Comparison of ENCODE assay signal across 8 cellular contexts in genomic region chr12:26126340-26127284, GRCh38. TPM values are rescaled to one million over a fixed set of nuclear protein-coding genes. Genes with fewer than 3 reads are reported as not detected.
DNase-seq lines count a peak whose midpoint lies in the region; ATAC-seq and TF ChIP-seq lines count a peak whose summit lies in the region.

No MANE protein-coding gene starts in this region.

- H3K36me3 Mint-ChIP-seq in activated T-cell treated with anti-CD3 and anti-CD28 coated beads, Interleukin-2, amount 50 U/mL, for 72 hours (ENCODE audit: insufficient read depth in 2 of 2) = no peaks in the 10 kb centered on the region

- in situ Hi-C loops in transverse colon (cut with MboI; ENCODE audit: low pct_ligation_motif_present in 1 of 4, low pct_unique_long_range_greater_than_20kb in 1 of 4, low sequenced_read_pairs in 3 of 4) = no loop called here

- TF ChIP-seq EP300 in transverse colon (IDR thresholded peaks at IDR 0.05; ENCODE audit: low read depth) = no peak

- peak; percentile 29 for TF ChIP-seq POLR2A in transverse colon (IDR thresholded peaks at IDR 0.05)

- H3K27ac ChIP-seq in muscle layer of duodenum (ENCODE audit: low read length) (peak overlapping the region; percentile 87), transverse colon (peak overlapping the region; percentile 86 to 96 (median 90))

- H3K27ac Mint-ChIP-seq in activated T-cell treated with anti-CD3 and anti-CD28 coated beads, Interleukin-2, amount 50 U/mL, for 72 hours = no peak overlapping the region

- H3K27me3 Mint-ChIP-seq in activated T-cell treated with anti-CD3 and anti-CD28 coated beads, Interleukin-2, amount 50 U/mL, for 72 hours (ENCODE audit: low read depth) = peaks cover 79% of the 10 kb centered on the region

- H3K36me3 ChIP-seq in muscle layer of duodenum (ENCODE audit: control insufficient read depth in 1 of 2, insufficient read depth in 2 of 2, low read length in 2 of 2) = no peaks in the 10 kb centered on the region
- no peaks in the 10 kb centered on the region for H3K36me3 ChIP-seq in transverse colon

- intact Hi-C loops in transverse colon (cut with DNase I; ENCODE audit: low total_unique reads) = no loop called here

- H3K27me3 ChIP-seq in muscle layer of duodenum (ENCODE audit: low read depth, low read length) (peaks cover 20% of the 10 kb centered on the region), transverse colon (peaks cover 36% of the 10 kb centered on the region)

- H3K4me1 Mint-ChIP-seq in activated T-cell treated with anti-CD3 and anti-CD28 coated beads, Interleukin-2, amount 50 U/mL, for 72 hours (ENCODE audit: low read depth) = peaks cover 40% of the 10 kb centered on the region

- TF ChIP-seq CTCF in GM10266 (IDR thresholded peaks at IDR 0.05; ENCODE audit: control insufficient read depth, insufficient read depth, low read depth, missing control alignments) (peak; percentile 6), fibroblast of pulmonary artery (IDR thresholded peaks at IDR 0.05; ENCODE audit: low read length, missing control alignments) (no peak), transverse colon (IDR thresholded peaks at IDR 0.05) (peak in 3 of 5 experiments; percentile 7 to 21 (median 11))

- H3K9me3 ChIP-seq in muscle layer of duodenum (ENCODE audit: control insufficient read depth in 1 of 2, low read length in 2 of 2) (no peaks in the 10 kb centered on the region), transverse colon (no peaks in the 10 kb centered on the region)

- peak overlapping the region; percentile 82 to 93 for H3K4me3 Mint-ChIP-seq in activated T-cell treated with anti-CD3 and anti-CD28 coated beads, Interleukin-2, amount 50 U/mL, for 72 hours

- WGBS in transverse colon (ENCODE audit: low coverage in 1 of 2), 2 donors = 5 to 34% methylated on average over 8 to 56 of the region's 60 CpGs

- H3K4me1 ChIP-seq in muscle layer of duodenum (ENCODE audit: control insufficient read depth in 1 of 2, insufficient read depth in 2 of 2, low read length in 2 of 2) = peaks cover 6 to 11% of the 10 kb centered on the region in 2 donors
- peaks cover 6 to 41% (median 26%) of the 10 kb centered on the region in 4 donors for H3K4me1 ChIP-seq in transverse colon

- peak overlapping the region; percentile 71 for H3K4me3 ChIP-seq in fibroblast of pulmonary artery (replicated peaks; ENCODE audit: low read depth, low read length)
- H3K4me3 ChIP-seq in muscle layer of duodenum (ENCODE audit: low read depth in 1 of 2, low read length in 2 of 2) = peak overlapping the region; percentile 66 to 79
- H3K4me3 ChIP-seq in transverse colon = peak overlapping the region; percentile 25 to 72 (median 49)

- H3K9me3 Mint-ChIP-seq in activated T-cell treated with anti-CD3 and anti-CD28 coated beads, Interleukin-2, amount 50 U/mL, for 72 hours = no peaks in the 10 kb centered on the region

- DNase-seq in A172 (ENCODE audit: low spot score) (peak; percentile 46), GM10266 (ENCODE audit: extremely low spot score) (peak; percentile 70), NCI-H446 (lab: John Stamatoyannopoulos, UW) (peak; percentile 44 to 82), fibroblast of pulmonary artery (ENCODE audit: low read depth) (peak; percentile 83), transverse colon (peak; percentile 87)
- peak; percentile 43 to 53 for DNase-seq in activated T-cell treated with anti-CD3 and anti-CD28 coated beads, Interleukin-2, amount 50 U/mL, for 72 hours

- ATAC-seq in HG02852 (IDR thresholded peaks at IDR 0.05; ENCODE audit: unreplicated experiment) = peak; percentile 43
- ATAC-seq in activated T-cell treated with anti-CD3 and anti-CD28 coated beads, Interleukin-2, amount 50 U/mL, for 72 hours (replicated peaks in 1 of 2) = peak; percentile 41 to 45

RNA-seq across cellular contexts. Expression of gene BHLHE41, which starts 1.8 kb away (rescaled TPM):
- 0.21 and 0.41 TPM in 2 replicates for total RNA-seq in A172 (2014; rRNA removed; shearing (Covaris generic))
- total RNA-seq in activated T-cell treated with anti-CD3 and anti-CD28 coated beads, Interleukin-2, amount 50 U/mL, for 72 hours = not detected
- 10 to 100 TPM in 3 of 4 donors, not detected in 1; 12.2 to 22.8 (median 18.1) TPM for total RNA-seq in transverse colon

Comparison
In these comparisons a context has a peak if more than half of its experiments do, and no peak if none do; other contexts are left out.
1. Peak in every context shown above with its lines: DNase-seq, ATAC-seq, H3K4me3 ChIP-seq and H3K27ac ChIP-seq.